Comparison of ENCODE assay signal across 9 cellular contexts in the genomic region with DNA sequence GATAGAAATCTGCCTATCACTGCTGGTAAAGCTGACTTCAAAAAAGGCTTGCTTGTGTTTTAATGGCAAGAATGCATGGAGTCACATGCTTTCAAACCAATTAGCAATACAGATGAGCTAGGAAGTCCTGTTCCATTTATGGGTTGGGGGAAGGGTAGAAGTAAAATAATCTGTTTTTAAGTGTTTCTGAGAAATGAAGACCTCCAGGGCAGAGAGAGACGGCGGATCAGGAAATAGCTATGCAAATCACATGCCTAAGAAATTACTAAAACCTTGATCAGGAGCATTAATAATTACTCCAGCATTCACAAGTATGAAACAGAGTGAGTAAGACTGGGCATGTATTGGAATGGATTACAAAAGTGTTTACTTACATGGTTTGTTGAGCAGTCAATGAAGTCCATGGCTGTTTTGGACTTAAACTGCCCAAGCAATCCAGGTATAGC.
DNase-seq lines count a peak whose midpoint lies in the region; ATAC-seq, FAIRE-seq and TF ChIP-seq lines count a peak whose summit lies in the region.
"Had no signal": no experiment of that assay in that cellular context is flagged by ENCODE, and none has a peak within 500 bp of the region (broad histone marks: within the 10 kb centered on the region; RNA-seq: fewer than 3 reads in every experiment).

No MANE protein-coding gene starts in this region.

- H3K4me3 ChIP-seq in psoas muscle: no peak overlapping the region

- intact Hi-C loops in psoas muscle (cut with DNase I): loop anchor here in 1 of 2 donors (10.0 kb wide), 1 partner anchor 51 kb away; no protein-coding TSS in a partner anchor

- peaks cover 42% of the 10 kb centered on the region for H3K4me1 ChIP-seq in psoas muscle

- DNase-seq in EH (ENCODE audit: low read depth) (peak; percentile 98), RCC 7860 (ENCODE audit: low spot score) (peak; percentile 31), psoas muscle (no peak)
- DNase-seq in central memory CD4-positive, alpha-beta T cell: no peak
- DNase-seq: activated gamma-delta T cell had no signal

- FAIRE-seq in RCC 7860 (lab: Jason Lieb, UNC): no peak

- 41 to 63% (median 56%) methylated on average over 2 of the region's 2 CpGs for WGBS in psoas muscle, 3 donors

- no peaks in the 10 kb centered on the region for H3K9me3 ChIP-seq in psoas muscle

- H3K36me3 ChIP-seq in psoas muscle (ENCODE audit: insufficient read depth in 1 of 2, low read depth in 1 of 2): no peaks in the 10 kb centered on the region

- peak overlapping the region; percentile 43 for H3K27ac ChIP-seq in psoas muscle

- ATAC-seq in esophagus mucosa: peak; percentile 20
- ATAC-seq in psoas muscle: no peak
- no peak for ATAC-seq in HG02678 (IDR thresholded peaks at IDR 0.05; ENCODE audit: unreplicated experiment)
- ATAC-seq in HG03571 (IDR thresholded peaks at IDR 0.05; ENCODE audit: unreplicated experiment): no peak
- no peak for ATAC-seq in HG03439 (IDR thresholded peaks at IDR 0.05; ENCODE audit: unreplicated experiment)

- TF ChIP-seq CTCF in psoas muscle (IDR thresholded peaks at IDR 0.05): no peak

- H3K27me3 ChIP-seq in psoas muscle (ENCODE audit: insufficient read depth in 3 of 3, low read length in 2 of 3): no peaks in the 10 kb centered on the region

Comparison
In these comparisons a context has a peak if more than half of its experiments do, and no peak if none do; other contexts are left out.
1. DNase-seq: peak in EH (single experiment) and RCC 7860 (single experiment); none in psoas muscle (0 of 2) and central memory CD4-positive, alpha-beta T cell (single experiment).